Comparison of ENCODE assay signal across 11 cellular contexts in genomic region chr1:153375511-153375910, GRCh38. TPM values are rescaled to one million over a fixed set of nuclear protein-coding genes. Genes with fewer than 3 reads are reported as not detected.
DNase-seq lines count a peak whose midpoint lies in the region; ATAC-seq and TF ChIP-seq lines count a peak whose summit lies in the region.
"Had no signal": no experiment of that assay in that cellular context is flagged by ENCODE, and none has a peak within 500 bp of the region (broad histone marks: within the 10 kb centered on the region; RNA-seq: fewer than 3 reads in every experiment).

Gene S100A12, minus strand, starts transcription at chr1:153375621. Its CDS starts 1,029 bp downstream, at chr1:153374592.

- CTCF ChIA-PET in PC-9 (lab: Charles Lee), result interaction anchor here (0.6 kb wide), 1 partner anchor 896 kb away, joined by 8 read pairs; no protein-coding TSS in a partner anchor

- H3K4me3 ChIP-seq in PC-9 (no peak within 1 kb of the TSS), fibroblast of lung (replicated peaks in 1 of 4; ENCODE audit: control extremely low read depth in 1 of 4, insufficient read depth in 1 of 4, low read depth in 3 of 4, low read length in 4 of 4) (no peak within 1 kb of the TSS)
- H3K4me3 ChIP-seq: ascending aorta had no signal

- BruUV-seq in PC-9 (replicated peaks; lab: Mats Ljungman, UMichigan), result no TSS peak

- H2AFZ ChIP-seq in PC-9, result no peak within 1 kb of the TSS
- H2AFZ ChIP-seq in fibroblast of lung (ENCODE audit: low read length), result no peak within 1 kb of the TSS

- no peak within 1 kb of the TSS for H3K9ac ChIP-seq in fibroblast of lung (ENCODE audit: insufficient read depth, low read length)

- H3K27me3 ChIP-seq in PC-9 (ENCODE audit: insufficient read depth, low read depth) (no peaks in the 10 kb centered on the region), fibroblast of lung (ENCODE audit: control insufficient read depth, insufficient read depth, low read length) (peaks cover 3% of the 10 kb centered on the region)
- H3K27me3 ChIP-seq: ascending aorta had no signal

- intact Hi-C loops in PC-9 (cut with micrococcal nuclease; ENCODE audit: unreplicated experiment) (loop anchor here (1.0 kb wide), 1 partner anchor 10 kb away; no protein-coding TSS in a partner anchor), sciatic nerve (cut with DNase I) (no loop called here)

- no peaks in the 10 kb centered on the region for H3K9me3 ChIP-seq in PC-9 (ENCODE audit: insufficient read depth, low read depth)
- no peaks in the 10 kb centered on the region for H3K9me3 ChIP-seq in fibroblast of lung (ENCODE audit: control insufficient read depth, insufficient read depth, low read depth, low read length)
- H3K9me3 ChIP-seq: ascending aorta had no signal

- POLR2A ChIA-PET in PC-9 (lab: Charles Lee; ENCODE audit: unreplicated experiment), result no interaction called here

- H3K79me2 ChIP-seq in PC-9 (ENCODE audit: low read depth) (no peaks in the 10 kb centered on the region), fibroblast of lung (ENCODE audit: control insufficient read depth, insufficient read depth, low read length) (no peaks in the 10 kb centered on the region)

- peaks cover 36% of the 10 kb centered on the region; the same call in 1 of the 2 replicates for H3F3A ChIP-seq in PC-9 (ENCODE audit: insufficient read depth, low read depth)

- H3K27ac ChIP-seq in PC-9 (peak within 1 kb of the TSS; percentile 65), fibroblast of lung (ENCODE audit: insufficient read depth, low read length) (no peak within 1 kb of the TSS)
- H3K27ac ChIP-seq: ascending aorta had no signal

- peak within 1 kb of the TSS; percentile 60 for H3K4me2 ChIP-seq in PC-9
- H3K4me2 ChIP-seq in fibroblast of lung (ENCODE audit: extremely low read depth, insufficient read depth, low read length), result no peak within 1 kb of the TSS

- no peaks in the 10 kb centered on the region for H3K9me2 ChIP-seq in PC-9 (ENCODE audit: insufficient read depth)

- ATAC-seq in sciatic nerve, result no peak
- ATAC-seq in activated CD4-positive, CD25-positive, alpha-beta regulatory T cell treated with anti-CD3 and anti-CD28 coated beads, Interleukin-2, amount 50 U/mL, for 24 hours, result no peak
- ATAC-seq in GM19463 (IDR thresholded peaks at IDR 0.05; ENCODE audit: unreplicated experiment), result no peak

- H4K20me1 ChIP-seq in PC-9 (ENCODE audit: insufficient read depth) (no peaks in the 10 kb centered on the region), fibroblast of lung (ENCODE audit: control insufficient read depth, extremely low read depth, insufficient read depth, low read length) (no peaks in the 10 kb centered on the region)

- DNase-seq in GM03348 (ENCODE audit: low spot score) (peak; percentile 82), PC-9 (peak; percentile 51 to 96), fibroblast of lung (ENCODE audit: low read depth in 2 of 2) (peak; percentile 54 to 91), sciatic nerve (ENCODE audit: low spot score) (no peak), erythroblast (lab: John Stamatoyannopoulos, UW) (no peak)
- no peak for DNase-seq in activated CD4-positive, alpha-beta T cell treated with anti-CD3 and anti-CD28 coated beads, Interleukin-2, amount 50 U/mL, for 48 hours
- DNase-seq: NCI-H1417 treated with DMSO at 0.1 percent for 48 hours, SHP77 had no signal

- no peak for TF ChIP-seq POLR2A in erythroblast (IDR thresholded peaks at IDR 0.05; ENCODE audit: low read length)

- H3K36me3 ChIP-seq in PC-9 (ENCODE audit: low read depth) (no peaks in the 10 kb centered on the region), fibroblast of lung (ENCODE audit: control insufficient read depth, insufficient read depth, low read length) (no peaks in the 10 kb centered on the region)
- H3K36me3 ChIP-seq: ascending aorta had no signal

- no peak for TF ChIP-seq CTCF in PC-9 (conservative IDR thresholded peaks at IDR 0.05)
- no peak for TF ChIP-seq CTCF in fibroblast of lung (conservative IDR thresholded peaks at IDR 0.05 in 1 of 2, IDR thresholded peaks at IDR 0.05 in 1 of 2; ENCODE audit: low read depth in 1 of 2, low read length in 2 of 2)

- H3K4me1 ChIP-seq in PC-9 (replicated peaks; ENCODE audit: insufficient read depth), result peaks cover 62% of the 10 kb centered on the region
- no peaks in the 10 kb centered on the region for H3K4me1 ChIP-seq in fibroblast of lung (ENCODE audit: control insufficient read depth, extremely low read depth, insufficient read depth, low read length)
- H3K4me1 ChIP-seq: ascending aorta had no signal

RNA-seq across cellular contexts. Expression of gene S100A12, which starts in this region (rescaled TPM):
- not detected in 2 replicates for total RNA-seq in PC-9 (2021)
- not detected in 2 replicates for total RNA-seq in fibroblast of lung
- polyA plus RNA-seq in fibroblast of lung, result not detected in 2 replicates
- not detected in 2 replicates for polyA plus RNA-seq in fibroblast of lung (2012)
- polyA minus RNA-seq in fibroblast of lung (ENCODE audit: low replicate concordance), result not detected in 2 replicates
- total RNA-seq in sciatic nerve, result 15.3 TPM
- total RNA-seq: ascending aorta had no signal

Comparison
In these comparisons a context has a peak if more than half of its experiments do, and no peak if none do; other contexts are left out.
1. RNA of gene S100A12 (total RNA-seq): 15.3 TPM in sciatic nerve (single experiment); not detected in PC-9 and not detected in fibroblast of lung; every median in the first group is over 10 times any median in the second.
2. Peak in DNase-seq, H3K27ac ChIP-seq and H3K4me2 ChIP-seq in PC-9; RNA of the gene not detected or under 1 TPM.
3. Peak in DNase-seq in fibroblast of lung; RNA of the gene not detected or under 1 TPM.